7 cellular contexts compared by ENCODE assay signal in genomic region chr10:29624357-29624756, GRCh38. TPM values are rescaled to one million over a fixed set of nuclear protein-coding genes. Genes with fewer than 3 reads are reported as not detected.
DNase-seq lines count a peak whose midpoint lies in the region; ATAC-seq, FAIRE-seq and TF ChIP-seq lines count a peak whose summit lies in the region.
"Not testable (repeated sequence)": the region's sequence is repeated elsewhere in the genome, so short reads cannot be mapped to it uniquely, and the experiment has no call there.

No MANE protein-coding gene starts in this region.

- not testable (repeated sequence) for H3K9ac ChIP-seq in mammary epithelial cell (ENCODE audit: insufficient read depth, low read length)

- TF ChIP-seq EP300 in A549 (IDR thresholded peaks at IDR 0.05); gastroesophageal sphincter (IDR thresholded peaks at IDR 0.05); sigmoid colon (IDR thresholded peaks at IDR 0.05); transverse colon (IDR thresholded peaks at IDR 0.05; ENCODE audit: low read depth): not testable (repeated sequence)

- BruUV-seq in mammary epithelial cell (replicated peaks; lab: Mats Ljungman, UMichigan), result not testable (repeated sequence)

- not testable (repeated sequence) for H3K9me3 ChIP-seq in A549; mammary epithelial cell (replicated peaks; ENCODE audit: insufficient read depth, low read length); gastroesophageal sphincter; lower lobe of right lung; sigmoid colon; transverse colon

- H4K20me1 ChIP-seq in mammary epithelial cell (ENCODE audit: insufficient read depth, low read length), result not testable (repeated sequence)

- DNase-seq in A549 (ENCODE audit: low read depth in 1 of 2, low spot score in 1 of 2); RWPE1 (ENCODE audit: low spot score); mammary epithelial cell; lower lobe of right lung; sigmoid colon; transverse colon: not testable (repeated sequence)

- POLR2A ChIA-PET in A549 (lab: Yijun Ruan, JAX); RWPE1 (lab: Yijun Ruan, JAX; ENCODE audit: low non-redundant PET): not testable (repeated sequence)

- not testable (repeated sequence) for H3K36me3 ChIP-seq in mammary epithelial cell (ENCODE audit: insufficient read depth, low read length); gastroesophageal sphincter; lower lobe of right lung; transverse colon
- peaks cover 0 to 10% (median 2%) of the 10 kb centered on the region in 4 donors for H3K36me3 ChIP-seq in sigmoid colon

- intact Hi-C loops in mammary epithelial cell (cut with micrococcal nuclease); lower lobe of right lung (cut with DNase I); sigmoid colon (cut with DNase I); transverse colon (cut with DNase I; ENCODE audit: low total_unique reads): not testable (repeated sequence)

- not testable (repeated sequence) for H3K27ac ChIP-seq in A549
- H3K27ac ChIP-seq in RWPE1, result peak overlapping the region; percentile 34; the same call in 1 of the 2 replicates
- H3K27ac ChIP-seq in mammary epithelial cell (ENCODE audit: insufficient read depth, low read depth, low read length), result peak overlapping the region; percentile 53
- H3K27ac ChIP-seq in gastroesophageal sphincter, result peak overlapping the region; percentile 54 to 84 (median 72)
- peak overlapping the region; percentile 4 for H3K27ac ChIP-seq in lower lobe of right lung
- H3K27ac ChIP-seq in sigmoid colon, result peak overlapping the region; percentile 43 to 90 (median 88)
- H3K27ac ChIP-seq in transverse colon, result peak overlapping the region; percentile 30 to 59 (median 54)

- H3K27me3 ChIP-seq in mammary epithelial cell (ENCODE audit: insufficient read depth, low read length); gastroesophageal sphincter; lower lobe of right lung (ENCODE audit: low read depth); sigmoid colon; transverse colon: not testable (repeated sequence)

- peaks cover 86% of the 10 kb centered on the region for H3K79me2 ChIP-seq in mammary epithelial cell (ENCODE audit: insufficient read depth, low read length)

- in situ Hi-C loops in mammary epithelial cell (cut with MboI; ENCODE audit: low sequenced_read_pairs in 2 of 2); transverse colon (cut with MboI; ENCODE audit: low pct_ligation_motif_present in 1 of 4, low pct_unique_long_range_greater_than_20kb in 1 of 4, low sequenced_read_pairs in 3 of 4): not testable (repeated sequence)

- CTCF ChIA-PET in A549 (lab: Yijun Ruan, JAX), result interaction anchor here (0.7 to 4.1 kb wide), 5 partner anchors 9 to 549 kb away, joined by 3 to 14 read pairs (median 4); no protein-coding TSS in a partner anchor
- CTCF ChIA-PET in RWPE1 (lab: Yijun Ruan, JAX), result interaction anchor here (0.6 to 0.7 kb wide), 3 partner anchors 58 to 575 kb away, joined by 3 read pairs; no protein-coding TSS in a partner anchor
- CTCF ChIA-PET in mammary epithelial cell (lab: Charles Lee; ENCODE audit: low non-redundant PET), result not testable (repeated sequence)

- FAIRE-seq in A549 (lab: Jason Lieb, UNC), result not testable (repeated sequence)

- not testable (repeated sequence) for TF ChIP-seq RAD21 in A549 (conservative IDR thresholded peaks at IDR 0.05 in 1 of 2, IDR thresholded peaks at IDR 0.05 in 1 of 2)

- dilution Hi-C loops in mammary epithelial cell (cut with HindIII; ENCODE audit: low sequenced_read_pairs), result not testable (repeated sequence)

- TF ChIP-seq POLR2A in A549 (IDR thresholded peaks at IDR 0.05; ENCODE audit: low read length); gastroesophageal sphincter (IDR thresholded peaks at IDR 0.05); sigmoid colon (IDR thresholded peaks at IDR 0.05); transverse colon (IDR thresholded peaks at IDR 0.05): not testable (repeated sequence)

- H3K4me1 ChIP-seq in A549, result peaks cover 41% of the 10 kb centered on the region
- peaks cover 45% of the 10 kb centered on the region for H3K4me1 ChIP-seq in mammary epithelial cell (ENCODE audit: insufficient read depth, low read length)
- peaks cover 6 to 98% (median 24%) of the 10 kb centered on the region in 3 donors for H3K4me1 ChIP-seq in gastroesophageal sphincter
- peaks cover 27% of the 10 kb centered on the region for H3K4me1 ChIP-seq in lower lobe of right lung
- H3K4me1 ChIP-seq in sigmoid colon, result peaks cover 0 to 96% (median 94%) of the 10 kb centered on the region in 4 donors
- peaks cover 8 to 81% (median 37%) of the 10 kb centered on the region in 4 donors for H3K4me1 ChIP-seq in transverse colon

- ATAC-seq in A549, gastroesophageal sphincter, lower lobe of right lung: not testable (repeated sequence)

- H3K4me3 ChIP-seq in A549; mammary epithelial cell (replicated peaks in 1 of 3; ENCODE audit: insufficient read depth in 1 of 3, low read depth in 2 of 3, low read length in 3 of 3); gastroesophageal sphincter; lower lobe of right lung; sigmoid colon; transverse colon: not testable (repeated sequence)

- not testable (repeated sequence) for H2AFZ ChIP-seq in mammary epithelial cell (ENCODE audit: low read depth, low read length)

- TF ChIP-seq CTCF in A549 (IDR thresholded peaks at IDR 0.05); RWPE1 (conservative IDR thresholded peaks at IDR 0.05; ENCODE audit: low read depth); mammary epithelial cell (conservative IDR thresholded peaks at IDR 0.05 in 1 of 2, IDR thresholded peaks at IDR 0.05 in 1 of 2; ENCODE audit: extremely low read depth in 1 of 2, insufficient read depth in 1 of 2, low read depth in 1 of 2, low read length in 2 of 2); gastroesophageal sphincter (IDR thresholded peaks at IDR 0.05); lower lobe of right lung (IDR thresholded peaks at IDR 0.05); sigmoid colon (IDR thresholded peaks at IDR 0.05); transverse colon (IDR thresholded peaks at IDR 0.05): not testable (repeated sequence)

- 88% methylated on average over 6 of the region's 6 CpGs for WGBS in A549 (ENCODE audit: missing lambda C conversion rate)
- WGBS in mammary epithelial cell (ENCODE audit: low coverage, missing lambda C conversion rate), result 86% methylated on average over 5 of the region's 6 CpGs
- 42 to 64% methylated on average over 4 of the region's 6 CpGs for WGBS in gastroesophageal sphincter (ENCODE audit: low coverage in 1 of 2), 2 donors
- WGBS in sigmoid colon, 2 donors, result 90 to 93% methylated on average over 6 of the region's 6 CpGs
- WGBS in transverse colon (ENCODE audit: low coverage in 1 of 2), 2 donors, result 82 to 90% methylated on average over 6 of the region's 6 CpGs

- H3K4me2 ChIP-seq in A549; mammary epithelial cell (ENCODE audit: insufficient read depth, low read depth, low read length): not testable (repeated sequence)

TF ChIP-seq in A549, 52 proteins besides CTCF, POLR2A, EP300 and RAD21:
- peak; percentile 51 for TF ChIP-seq MAFK (IDR thresholded peaks at IDR 0.05; ENCODE audit: partially characterized antibody)

RNA-seq across cellular contexts. Expression of gene SVIL, which starts 10.4 kb away (rescaled TPM):
- polyA plus RNA-seq in A549 (2011; rRNA removed) (20.4 and 26.7 TPM in 2 replicates), A549 (2017; fragmentation: RNase III; extraction: RNeasy Plus Mini Kit Qiagen cat#74134 plus additional on column Dnase treatment) (9.6 to 12.1 TPM (median 12.0 TPM) in 3 replicates), mammary epithelial cell (23.6 TPM), sigmoid colon (10 to 100 TPM in 2 of 3 donors, 1 to 10 TPM in 1; 8.3 to 42.5 (median 10.8) TPM)
- polyA plus RNA-seq in A549 (2012; cell fraction: cytosol; rRNA removed), result 4.1 and 4.3 TPM in 2 replicates
- 11.7 and 14.1 TPM in 2 replicates for polyA plus RNA-seq in A549 (2012; cell fraction: nucleus; rRNA removed)
- 23.6 and 32.6 TPM in 2 replicates for polyA minus RNA-seq in A549 (2011; rRNA and poly(A)+ RNA removed)
- total RNA-seq in mammary epithelial cell (100 to 1,000 TPM in 1 of 2 donors, 10 to 100 TPM in 1; 51.3 to 155 TPM), gastroesophageal sphincter (1,000 to 10,000 TPM in 2 of 4 donors, 100 to 1,000 TPM in 2; 585 to 1,262 (median 942) TPM), lower lobe of right lung (118 TPM), sigmoid colon (1,000 to 10,000 TPM in 1 of 4 donors, 100 to 1,000 TPM in 3; 637 to 1,443 (median 763) TPM), transverse colon (100 to 1,000 TPM; 146 to 192 (median 156) TPM)
- 190 TPM for polyA minus RNA-seq in mammary epithelial cell
